Comparison of ENCODE assay signal across 30 cellular contexts in the genomic region with DNA sequence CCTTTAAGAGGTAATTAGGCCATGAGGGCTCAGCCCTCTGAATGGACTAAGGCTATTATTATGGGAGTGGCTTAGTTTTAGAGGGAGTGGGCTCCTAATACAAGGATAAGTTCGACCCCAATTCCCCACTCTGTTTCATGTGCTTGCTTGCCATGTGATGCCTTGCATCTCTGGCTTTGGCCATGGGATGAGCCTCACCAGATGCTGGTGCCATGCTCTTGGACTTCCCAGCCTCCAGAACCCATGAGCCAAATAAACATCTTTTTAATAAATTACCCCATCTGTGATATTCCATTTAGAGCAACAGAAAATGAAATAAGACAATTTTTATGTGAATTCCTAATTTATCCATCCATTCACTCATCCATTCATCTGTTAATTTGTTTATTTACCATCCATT.
"Had no signal": no experiment of that assay in that cellular context is flagged by ENCODE, and none has a peak within 500 bp of the region (broad histone marks: within the 10 kb centered on the region; RNA-seq: fewer than 3 reads in every experiment).

No MANE protein-coding gene starts in this region.

- H3K4me1 ChIP-seq: esophagus squamous epithelium, gastrocnemius medialis, tibial nerve had no signal

- H3K27me3 ChIP-seq: esophagus squamous epithelium, gastrocnemius medialis, ovary, stomach, suprapubic skin, tibial nerve had no signal

- ATAC-seq: activated naive CD4-positive, alpha-beta T cell treated with anti-CD3 and anti-CD28 coated beads, Interleukin-2, amount 50 U/mL, for 72 hours; left ventricle myocardium superior; stimulated activated naive B cell treated with anti-CD40 and anti-IgM and Interleukin-4, amounts not matched to agents 10 μg/mL and 1 μg/mL and 100 μg/mL, for 72 hours; T-helper 17 cell had no signal

- H3K27ac ChIP-seq: gastrocnemius medialis, neutrophil, ovary, stomach, suprapubic skin, tibial nerve had no signal

- H3K27me3 Mint-ChIP-seq: activated CD4-positive, alpha-beta memory T cell treated with anti-CD3 and anti-CD28 coated beads for 36 hours; activated CD4-positive, alpha-beta T cell treated with anti-CD3 and anti-CD28 coated beads, Interleukin-2, amount 10 ng/mL, durations not matched to agents 24 days and 14 days; activated T-cell treated with anti-CD3 and anti-CD28 coated beads, Interleukin-2, amount 50 U/mL, for 24 hours; central memory CD8-positive, alpha-beta T cell; progenitor cell of endocrine pancreas; stimulated activated naive B cell treated with anti-CD40 and anti-IgM and Interleukin-4, amounts not matched to agents 10 μg/mL and 1 μg/mL and 100 μg/mL, for 72 hours; T-helper 17 cell had no signal

- H3K4me1 Mint-ChIP-seq: central memory CD8-positive, alpha-beta T cell; endodermal cell; mesothelial cell of epicardium; nephron progenitor cell had no signal

- H3K27ac Mint-ChIP-seq: activated CD4-positive, alpha-beta memory T cell treated with anti-CD3 and anti-CD28 coated beads for 36 hours; activated CD4-positive, alpha-beta T cell treated with anti-CD3 and anti-CD28 coated beads, Interleukin-2, amount 10 ng/mL, durations not matched to agents 24 days and 14 days; activated naive CD4-positive, alpha-beta T cell treated with anti-CD3 and anti-CD28 coated beads, Interleukin-2, amount 50 U/mL, for 72 hours; activated T-cell treated with anti-CD3 and anti-CD28 coated beads, Interleukin-2, amount 50 U/mL, for 24 hours; endodermal cell; mesothelial cell of epicardium; nephron progenitor cell; progenitor cell of endocrine pancreas; stimulated activated naive B cell treated with anti-CD40 and anti-IgM and Interleukin-4, amounts not matched to agents 10 μg/mL and 1 μg/mL and 100 μg/mL, for 72 hours; T-helper 17 cell had no signal

- DNase-seq: activated CD4-positive, alpha-beta memory T cell treated with anti-CD3 and anti-CD28 coated beads for 36 hours; activated CD4-positive, alpha-beta T cell treated with anti-CD3 and anti-CD28 coated beads, Interleukin-2, amount 10 ng/mL, durations not matched to agents 24 days and 14 days; activated CD4-positive, CD25-positive, alpha-beta regulatory T cell treated with anti-CD3 and anti-CD28 coated beads, Interleukin-2, amount 50 U/mL, for 72 hours; activated CD8-positive, alpha-beta memory T cell treated with anti-CD3 and anti-CD28 coated beads, Interleukin-2, amount 50 U/mL, for 4 hours; activated gamma-delta T cell treated with Interleukin-2 at 50 U/mL for 16 hours; activated T-cell treated with anti-CD3 and anti-CD28 coated beads, Interleukin-2, amount 50 U/mL, for 24 hours; endodermal cell; esophagus squamous epithelium; gastrocnemius medialis; glutamatergic neuron; islet precursor cell; left cardiac atrium; left ventricle myocardium superior; naive B cell; nephron progenitor cell; ovary; stimulated activated CD4-positive, alpha-beta T cell treated with anti-CD3 and anti-CD28 coated beads, Interleukin-15, amount 100 ng/mL, for 24 hours; stimulated activated CD4-positive, alpha-beta T cell treated with anti-CD3 and anti-CD28 coated beads, Interleukin-2, amount 100 ng/mL, for 24 hours; stimulated activated naive B cell treated with anti-CD40 and anti-IgM and Interleukin-4, amounts not matched to agents 10 μg/mL and 1 μg/mL and 100 μg/mL, for 72 hours; stomach; T-helper 17 cell; T1000 had no signal

- H3K36me3 Mint-ChIP-seq: activated CD4-positive, alpha-beta memory T cell treated with anti-CD3 and anti-CD28 coated beads for 36 hours; activated naive CD4-positive, alpha-beta T cell treated with anti-CD3 and anti-CD28 coated beads, Interleukin-2, amount 50 U/mL, for 72 hours; mesothelial cell of epicardium; naive B cell; stimulated activated naive B cell treated with anti-CD40 and anti-IgM and Interleukin-4, amounts not matched to agents 10 μg/mL and 1 μg/mL and 100 μg/mL, for 72 hours had no signal

- H3K9me3 Mint-ChIP-seq: activated CD4-positive, alpha-beta memory T cell treated with anti-CD3 and anti-CD28 coated beads for 36 hours; activated CD4-positive, alpha-beta T cell treated with anti-CD3 and anti-CD28 coated beads, Interleukin-2, amount 10 ng/mL, durations not matched to agents 24 days and 14 days; activated naive CD4-positive, alpha-beta T cell treated with anti-CD3 and anti-CD28 coated beads, Interleukin-2, amount 50 U/mL, for 72 hours; activated T-cell treated with anti-CD3 and anti-CD28 coated beads, Interleukin-2, amount 50 U/mL, for 24 hours; central memory CD8-positive, alpha-beta T cell; dendritic cell treated with granulocyte-macrophage colony-stimulating factor and Interleukin-4, amounts not matched to agents 40 ng/mL and 50 ng/mL, for 4 days; mesothelial cell of epicardium; stimulated activated naive B cell treated with anti-CD40 and anti-IgM and Interleukin-4, amounts not matched to agents 10 μg/mL and 1 μg/mL and 100 μg/mL, for 72 hours had no signal

- H3K4me3 Mint-ChIP-seq: activated CD4-positive, alpha-beta memory T cell treated with anti-CD3 and anti-CD28 coated beads for 36 hours; activated CD4-positive, alpha-beta T cell treated with anti-CD3 and anti-CD28 coated beads, Interleukin-2, amount 10 ng/mL, durations not matched to agents 24 days and 14 days; activated T-cell treated with anti-CD3 and anti-CD28 coated beads, Interleukin-2, amount 50 U/mL, for 24 hours; central memory CD8-positive, alpha-beta T cell; dendritic cell treated with granulocyte-macrophage colony-stimulating factor and Interleukin-4, amounts not matched to agents 40 ng/mL and 50 ng/mL, for 4 days; endodermal cell; mesothelial cell of epicardium; naive B cell; nephron progenitor cell; stimulated activated naive B cell treated with anti-CD40 and anti-IgM and Interleukin-4, amounts not matched to agents 10 μg/mL and 1 μg/mL and 100 μg/mL, for 72 hours; T-helper 17 cell had no signal

- H3K36me3 ChIP-seq: esophagus squamous epithelium, gastrocnemius medialis, neutrophil, ovary, stomach, suprapubic skin, tibial nerve had no signal

- H3K9me3 ChIP-seq: esophagus squamous epithelium, gastrocnemius medialis, neutrophil, ovary, stomach, suprapubic skin, tibial nerve had no signal

- H3K4me3 ChIP-seq: esophagus squamous epithelium, gastrocnemius medialis, ovary, stomach, suprapubic skin, tibial nerve had no signal
